8 cellular contexts compared by ENCODE assay signal in genomic region chr22:41946360-41947180, GRCh38. TPM values are rescaled to one million over a fixed set of nuclear protein-coding genes. Genes with fewer than 3 reads are reported as not detected.
DNase-seq lines count a peak whose midpoint lies in the region; ATAC-seq, FAIRE-seq and TF ChIP-seq lines count a peak whose summit lies in the region.

Gene CENPM, minus strand, starts transcription at chr22:41947152. Its CDS starts 76 bp downstream, at chr22:41947076.

- no peak for TF ChIP-seq RAD21 in H1 (IDR thresholded peaks at IDR 0.05 in 1 of 2, conservative IDR thresholded peaks at IDR 0.05 in 1 of 2; ENCODE audit: low read depth in 2 of 2, low read length in 2 of 2)

- no peaks in the 10 kb centered on the region for H3K9me3 ChIP-seq in Caco-2
- no peaks in the 10 kb centered on the region for H3K9me3 ChIP-seq in H1 (ENCODE audit: insufficient read depth in 2 of 2, low read depth in 1 of 2, low read length in 1 of 2)

- H2AFZ ChIP-seq in H1 (ENCODE audit: low read length), result no peak within 1 kb of the TSS; the same call in 1 of the 2 replicates

- TF ChIP-seq CTCF in Caco-2 (IDR thresholded peaks at IDR 0.05; ENCODE audit: insufficient read depth in 1 of 2, low read depth in 1 of 2, low read length in 1 of 2, severe bottlenecking in 1 of 2, unreplicated experiment in 1 of 2), result peak; percentile 26 to 46
- peak in 1 of 3 experiments; percentile 6; a peak in 1 of 4 replicates for TF ChIP-seq CTCF in H1 (IDR thresholded peaks at IDR 0.05; ENCODE audit: control extremely low read depth in 1 of 3, insufficient read depth in 1 of 3, low read depth in 1 of 3, low read length in 3 of 3)

- ATAC-seq in GM21360 (IDR thresholded peaks at IDR 0.05; ENCODE audit: unreplicated experiment), result peak; percentile 73

- peak within 1 kb of the TSS; percentile 94 for H4K91ac ChIP-seq in H1 (replicated peaks; ENCODE audit: insufficient read length, low read length)

- TF ChIP-seq EP300 in H1 (IDR thresholded peaks at IDR 0.05; ENCODE audit: borderline replicate concordance in 1 of 2, low read depth in 2 of 2, low read length in 2 of 2), result no peak

- H3K4me1 ChIP-seq in Caco-2 (peaks cover 11% of the 10 kb centered on the region), H1 (replicated peaks in 1 of 4; ENCODE audit: control insufficient read depth in 3 of 4, insufficient read depth in 4 of 4, low read length in 3 of 4) (peaks cover 7 to 15% (median 9%) of the 10 kb centered on the region in 4 experiments)

- 2% methylated on average over 59 of the region's 63 CpGs; no CpG with 5 or more reads in 1 of the 2 experiments for WGBS in H1 (ENCODE audit: extremely low coverage in 1 of 2, insufficient coverage in 1 of 2, insufficient read length in 1 of 2, insufficient replicate concordance in 2 of 2, low coverage in 1 of 2, low lambda C conversion rate in 2 of 2, missing lambda C conversion rate in 1 of 2), 2 experiments

- H2BK12ac ChIP-seq in H1 (ENCODE audit: low read depth, low read length), result peak within 1 kb of the TSS; percentile 84; the same call in 1 of the 2 replicates

- peak within 1 kb of the TSS; percentile 99 for H3K18ac ChIP-seq in H1 (ENCODE audit: extremely low read depth, low read length)

- peaks cover 37% of the 10 kb centered on the region for H3K36me3 Mint-ChIP-seq in Caco-2 (ENCODE audit: insufficient read depth, unreplicated experiment)

- BruUV-seq in Caco-2 (replicated peaks; lab: Mats Ljungman, UMichigan), result no TSS peak

- H3K4ac ChIP-seq in H1 (replicated peaks; ENCODE audit: insufficient read length, low read depth, low read length), result peak within 1 kb of the TSS; percentile 96

- H3K36me3 ChIP-seq in Caco-2 (ENCODE audit: control insufficient read depth, insufficient read depth, low read length) (no peaks in the 10 kb centered on the region; the same call in 1 of the 2 replicates), H1 (ENCODE audit: control insufficient read depth in 2 of 4, insufficient read depth in 4 of 4, low read length in 3 of 4) (peaks cover 19 to 32% (median 29%) of the 10 kb centered on the region in 4 experiments)

- H3K23me2 ChIP-seq in H1 (ENCODE audit: low read depth, low read length), result peaks cover 8% of the 10 kb centered on the region

- peaks cover 13% of the 10 kb centered on the region for H3K4me1 Mint-ChIP-seq in Caco-2 (ENCODE audit: low read depth, unreplicated experiment)

- no peak for FAIRE-seq in H1 (lab: Jason Lieb, UNC)

- H4K5ac ChIP-seq in H1 (ENCODE audit: insufficient read length, low read depth, low read length), result peak within 1 kb of the TSS; percentile 55

- peak within 1 kb of the TSS; percentile 78 for H3K27ac ChIP-seq in H1 (ENCODE audit: low read depth, low read length)

- peak within 1 kb of the TSS; percentile 64 to 83 (median 77) for H3K9ac ChIP-seq in H1 (replicated peaks in 1 of 4; ENCODE audit: extremely low read depth in 1 of 4, low read depth in 3 of 4, low read length in 3 of 4)

- H3K27ac Mint-ChIP-seq in Caco-2 (ENCODE audit: unreplicated experiment), result peak within 1 kb of the TSS; percentile 81

- TF ChIP-seq POLR2A in H1 (IDR thresholded peaks at IDR 0.05; ENCODE audit: control extremely low read depth in 1 of 2, low read depth in 2 of 2, low read length in 2 of 2), result peak in 1 of 2 experiments; percentile 81; a peak in 2 of 3 replicates

- no peak within 1 kb of the TSS for H2BK120ac ChIP-seq in H1 (replicated peaks; ENCODE audit: low read depth, low read length)

- no peaks in the 10 kb centered on the region for H3K27me3 ChIP-seq in Caco-2 (replicated peaks; ENCODE audit: control insufficient read depth, insufficient read depth, low read length)
- H3K27me3 ChIP-seq in H1 (replicated peaks in 1 of 4; ENCODE audit: control insufficient read depth in 3 of 4, extremely low read depth in 1 of 4, insufficient read depth in 3 of 4, low read length in 3 of 4), result no peaks in the 10 kb centered on the region

- no peaks in the 10 kb centered on the region for H3K27me3 Mint-ChIP-seq in Caco-2 (ENCODE audit: insufficient read depth, unreplicated experiment)

- peak within 1 kb of the TSS; percentile 97 for H2BK5ac ChIP-seq in H1 (ENCODE audit: low read depth, low read length)

- peak within 1 kb of the TSS; percentile 93 for H4K8ac ChIP-seq in H1 (ENCODE audit: extremely low read depth, insufficient read depth, low read length)

- H3K56ac ChIP-seq in H1 (replicated peaks; ENCODE audit: insufficient read length, low read depth, low read length), result peak within 1 kb of the TSS; percentile 4

- intact Hi-C loops in Caco-2 (cut with micrococcal nuclease; ENCODE audit: unreplicated experiment), result loop anchor here (1.0 to 5.0 kb wide), 3 partner anchors 18 to 126 kb away; partner anchors contain the start of genes NAGA, PHETA2 and WBP2NL

- H3K79me2 ChIP-seq in H1 (ENCODE audit: control insufficient read depth in 1 of 2, insufficient read depth in 2 of 2, low read length in 2 of 2), result peaks cover 0 to 9% of the 10 kb centered on the region in 2 experiments; a peak in 1 of 4 replicates

- peak within 1 kb of the TSS; percentile 82 to 85 for H3K4me2 ChIP-seq in H1 (ENCODE audit: insufficient read depth in 1 of 2, low read depth in 2 of 2, low read length in 2 of 2)

- no peaks in the 10 kb centered on the region for H3K9me3 Mint-ChIP-seq in Caco-2 (ENCODE audit: unreplicated experiment)

- DNase-seq in Caco-2 (peak; percentile 96 to 97), HT1080 (ENCODE audit: low read depth) (peak; percentile 96), NOMO-1 treated with dmso at 0.1 percent for 144 hours (lab: John Stamatoyannopoulos, UW; ENCODE audit: unreplicated experiment) (peak; percentile 95), H1 (ENCODE audit: low read depth in 1 of 2, low spot score in 2 of 2) (peak; percentile 78 to 97), medulla oblongata (ENCODE audit: extremely low spot score) (peak; percentile 94)
- DNase-seq in activated CD8-positive, alpha-beta memory T cell treated with anti-CD3 and anti-CD28 coated beads for 4 hours (ENCODE audit: low read depth in 2 of 2), result peak; percentile 75 to 77
- DNase-seq in stimulated activated CD4-positive, alpha-beta T cell treated with anti-CD3 and anti-CD28 coated beads, TNF-alpha, amount 100 ng/mL, for 48 hours (ENCODE audit: low read depth in 3 of 3), result peak; percentile 92 to 96 (median 93)

- H3K23ac ChIP-seq in H1 (ENCODE audit: insufficient read length), result no peak within 1 kb of the TSS

- H3K4me3 Mint-ChIP-seq in Caco-2 (ENCODE audit: unreplicated experiment), result peak within 1 kb of the TSS; percentile 93

- CTCF ChIA-PET in Caco-2 (lab: Charles Lee), result interaction anchor here (0.6 to 1.7 kb wide), 21 partner anchors 9 to 498 kb away, joined by 3 to 25 read pairs (median 3); partner anchors contain the start of genes CCDC134, NAGA, NDUFA6 and SREBF2
- CTCF ChIA-PET in H1 (lab: Charles Lee; ENCODE audit: partially characterized antibody), result interaction anchor here (0.8 to 4.4 kb wide), 10 partner anchors 10 to 249 kb away, joined by 3 to 21 read pairs (median 5); partner anchors contain the start of gene TNFRSF13C

- peak within 1 kb of the TSS; percentile 59 for H2AK5ac ChIP-seq in H1 (ENCODE audit: low read depth, low read length)

- H2BK15ac ChIP-seq in H1 (ENCODE audit: low read length), result peak within 1 kb of the TSS; percentile 98; the same call in 1 of the 2 replicates

- H3K4me3 ChIP-seq in Caco-2 (ENCODE audit: low read depth, low read length) (peak within 1 kb of the TSS; percentile 47), H1 (ENCODE audit: extremely low read depth in 1 of 4, insufficient read depth in 2 of 4, low read depth in 3 of 4, low read length in 4 of 4) (peak within 1 kb of the TSS; percentile 67 to 83 (median 75))

- POLR2A ChIA-PET in Caco-2 (lab: Charles Lee) (interaction anchor here (0.5 to 1.2 kb wide), 15 partner anchors 9 to 1165 kb away, joined by 3 to 16 read pairs (median 5); partner anchors contain the start of genes CCDC134, SERHL2, SMDT1 and SREBF2), H1 (lab: Charles Lee; ENCODE audit: partially characterized antibody) (interaction anchor here (0.6 to 2.1 kb wide), 31 partner anchors 9 to 422 kb away, joined by 3 to 14 read pairs (median 4); partner anchors contain the start of genes CCDC134 and SNU13)

- H4K20me1 ChIP-seq in H1 (replicated peaks in 1 of 2; ENCODE audit: control insufficient read depth in 1 of 2, insufficient read depth in 2 of 2, low read length in 2 of 2), result peaks cover 0 to 9% of the 10 kb centered on the region in 2 experiments

- H2BK20ac ChIP-seq in H1 (ENCODE audit: low read length), result 0 out of 2 replicates have a peak within 1 kb of the TSS, but pooled peaks have one; percentile 86

- H3K79me1 ChIP-seq in H1 (ENCODE audit: low read depth, low read length), result peaks cover 7% of the 10 kb centered on the region; the same call in 1 of the 2 replicates

- H3K14ac ChIP-seq in H1 (ENCODE audit: insufficient read length), result peak within 1 kb of the TSS; percentile 35

TF ChIP-seq in H1, 55 proteins besides CTCF, POLR2A, EP300 and RAD21 (continues in another document):
- TF ChIP-seq BCL11A (IDR thresholded peaks at IDR 0.05; ENCODE audit: low read depth in 2 of 2, low read length in 2 of 2) (no peak), RNF2 (IDR thresholded peaks at IDR 0.05; ENCODE audit: borderline replicate concordance, low read depth, low read length, missing control alignments, poor library complexity, severe bottlenecking) (peak; percentile 3), SP2 (IDR thresholded peaks at IDR 0.05; ENCODE audit: low read length) (peak; percentile 82), PHF8 (conservative IDR thresholded peaks at IDR 0.05; ENCODE audit: low read depth, low read length) (peak; percentile 87), RBBP5 (IDR thresholded peaks at IDR 0.05; ENCODE audit: borderline replicate concordance, low read depth, low read length) (peak; percentile 44; the same call in 1 of the 2 replicates), SIN3A (conservative IDR thresholded peaks at IDR 0.05 in 1 of 2, IDR thresholded peaks at IDR 0.05 in 1 of 2; ENCODE audit: low read depth in 1 of 2, low read length in 2 of 2) (0 out of 4 replicates have a peak, but pooled peaks of 1 of the 2 experiments have one; percentile 8), POU5F1 (IDR thresholded peaks at IDR 0.05; ENCODE audit: low read depth, low read length) (no peak), EZH2 (IDR thresholded peaks at IDR 0.05; ENCODE audit: low read depth, low read length, severe bottlenecking) (no peak)

RNA-seq across cellular contexts. Expression of gene CENPM, which starts in this region (rescaled TPM):
- total RNA-seq in Caco-2 (2022), result 44.1 and 46.4 TPM in 2 replicates
- total RNA-seq in HT1080 (2014; rRNA removed; shearing (Covaris generic)), result 54.7 and 66.8 TPM in 2 replicates
- polyA plus RNA-seq in HT1080 (2015; cell fraction: cytosol; rRNA removed), result 22.9 and 27.8 TPM in 2 replicates
- 20.5 and 22.4 TPM in 2 replicates for polyA plus RNA-seq in HT1080 (2015; cell fraction: nucleus; rRNA removed)
- total RNA-seq in H1 (2021; fragmentation: NEBNext Ultra II Directional; extraction: Animal tissue kit (Norgen Biotek cat#: 25700)), result 30.0 and 32.0 TPM in 2 replicates
- polyA plus RNA-seq in H1 (2011; rRNA removed), result 80.4 and 94.6 TPM in 2 replicates
- polyA plus RNA-seq in H1 (2011; cell fraction: cytosol; rRNA removed), result 68.6 TPM
- 146 TPM for polyA plus RNA-seq in H1 (2011; cell fraction: nucleus; rRNA removed)
- 22.9 to 58.2 TPM (median 53.9 TPM) in 4 replicates for polyA plus RNA-seq in H1 (2012, experiment 1 of 2)
- polyA plus RNA-seq in H1 (2012, experiment 2 of 2), result 81.1 TPM
- polyA plus RNA-seq in H1 (2013, experiment 1 of 2), result 54.0 TPM
- 50.9 TPM for polyA plus RNA-seq in H1 (2013, experiment 2 of 2)
- 43.8 and 44.6 TPM in 2 replicates for polyA minus RNA-seq in H1 (2011; rRNA and poly(A)+ RNA removed)
- 29.3 TPM for polyA minus RNA-seq in H1 (2011; cell fraction: cytosol; rRNA and poly(A)+ RNA removed)
- polyA minus RNA-seq in H1 (2011; cell fraction: nucleus; rRNA and poly(A)+ RNA removed), result 48.6 TPM

Comparison
In these comparisons a context has a peak if more than half of its experiments do, and no peak if none do; other contexts are left out.
1. Peak in every context shown above with its lines: DNase-seq, ATAC-seq, H3K4me3 ChIP-seq and H3K27ac ChIP-seq.